In the genomic region with DNA sequence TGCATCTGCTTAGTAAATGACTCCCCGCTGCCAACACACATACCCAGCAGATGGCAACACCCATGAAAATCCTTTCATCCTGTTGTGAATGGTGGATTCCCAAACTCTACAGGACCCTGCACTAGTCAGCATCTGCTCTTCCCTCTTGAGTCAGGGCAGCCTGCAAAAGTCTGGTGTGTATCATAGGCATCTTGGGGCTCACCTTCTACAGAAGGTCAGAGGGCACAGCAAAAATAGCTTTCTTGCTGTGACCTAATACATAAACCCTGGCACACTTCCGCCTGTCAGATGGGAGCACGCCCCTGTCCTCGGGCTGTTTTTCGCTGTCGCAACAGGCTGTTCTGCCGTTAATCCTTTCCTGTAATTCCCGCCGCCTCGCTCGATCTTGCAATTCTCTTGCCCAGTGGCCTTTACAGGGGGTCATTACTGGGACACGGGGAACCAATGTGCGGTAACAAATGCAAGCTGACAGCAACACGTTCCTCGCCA, we compare ENCODE assay signal across 12 cellular contexts. TPM values are rescaled to one million over a fixed set of nuclear protein-coding genes. Genes with fewer than 3 reads are reported as not detected.
A peak's percentile ranks its signal among the peaks of the same experiment; 100 is the strongest.
DNase-seq lines count a peak whose midpoint lies in the region; ATAC-seq, FAIRE-seq and TF ChIP-seq lines count a peak whose summit lies in the region.
"Had no signal": no experiment of that assay in that cellular context is flagged by ENCODE, and none has a peak within 500 bp of the region (broad histone marks: within the 10 kb centered on the region; RNA-seq: fewer than 3 reads in every experiment).

No MANE protein-coding gene starts in this region.

- H3K27me3 Mint-ChIP-seq in activated naive CD8-positive, alpha-beta T cell: no peaks in the 10 kb centered on the region
- no peaks in the 10 kb centered on the region for H3K27me3 Mint-ChIP-seq in activated naive CD8-positive, alpha-beta T cell treated with anti-CD3 and anti-CD28 coated beads, Interleukin-2, amount 50 U/mL, for 24 hours
- H3K27me3 Mint-ChIP-seq in MCF 10A (ENCODE audit: insufficient read depth, unreplicated experiment): no peaks in the 10 kb centered on the region

- no peaks in the 10 kb centered on the region for H3K36me3 ChIP-seq in upper lobe of right lung

- CTCF ChIA-PET in MCF 10A (lab: Yijun Ruan, JAX): interaction anchor here (0.5 to 4.7 kb wide), 22 partner anchors 11 to 1418 kb away, joined by 3 to 49 read pairs (median 4); partner anchors contain the start of gene AGFG1

- 38 to 49% methylated on average over 15 of the region's 15 CpGs for WGBS in lower leg skin, 2 donors

- no peak overlapping the region for H3K4me3 Mint-ChIP-seq in activated naive CD8-positive, alpha-beta T cell
- H3K4me3 Mint-ChIP-seq in activated naive CD8-positive, alpha-beta T cell treated with anti-CD3 and anti-CD28 coated beads, Interleukin-2, amount 50 U/mL, for 24 hours: no peak overlapping the region
- peak overlapping the region; percentile 46 for H3K4me3 Mint-ChIP-seq in MCF 10A (ENCODE audit: unreplicated experiment)

- H3K9me3 ChIP-seq in upper lobe of right lung: no peaks in the 10 kb centered on the region

- H3K4me1 ChIP-seq in upper lobe of right lung: peaks cover 12% of the 10 kb centered on the region
- H3K4me1 ChIP-seq: parathyroid adenoma had no signal

- ATAC-seq in activated naive CD8-positive, alpha-beta T cell treated with anti-CD3 and anti-CD28 coated beads, Interleukin-2, amount 50 U/mL, for 24 hours: no peak
- peak; percentile 84 for ATAC-seq in upper lobe of right lung

- no peak for DNase-seq in activated naive CD8-positive, alpha-beta T cell treated with anti-CD3 and anti-CD28 coated beads, Interleukin-2, amount 50 U/mL, for 24 hours
- DNase-seq in MCF 10A (ENCODE audit: unreplicated experiment) (peak; percentile 98), lower leg skin (ENCODE audit: low spot score in 2 of 2) (peak; percentile 82 to 95), upper lobe of right lung (peak; percentile 86), D721Med (ENCODE audit: insufficient read length, low spot score) (no peak), ACHN (no peak)
- no peak for DNase-seq in activated CD8-positive, alpha-beta memory T cell treated with anti-CD3 and anti-CD28 coated beads, Interleukin-2, amount 50 U/mL, for 48 hours
- DNase-seq: amygdala; MM.1S; stimulated activated naive CD4-positive, alpha-beta T cell treated with Interleukin-2 at 50 U/mL for 16 hours had no signal

- no peak for FAIRE-seq in D721Med (lab: Jason Lieb, UNC)

- no TSS peak for BruUV-seq in MCF 10A (replicated peaks; lab: Mats Ljungman, UMichigan)

- H3K27ac Mint-ChIP-seq in activated naive CD8-positive, alpha-beta T cell: peak overlapping the region; percentile 8
- H3K27ac Mint-ChIP-seq in activated naive CD8-positive, alpha-beta T cell treated with anti-CD3 and anti-CD28 coated beads, Interleukin-2, amount 50 U/mL, for 24 hours: no peak overlapping the region
- H3K27ac Mint-ChIP-seq in MCF 10A (ENCODE audit: low read depth, unreplicated experiment): peak overlapping the region; percentile 38

- no peaks in the 10 kb centered on the region for H3K9me3 Mint-ChIP-seq in activated naive CD8-positive, alpha-beta T cell (ENCODE audit: low read depth)
- H3K9me3 Mint-ChIP-seq in activated naive CD8-positive, alpha-beta T cell treated with anti-CD3 and anti-CD28 coated beads, Interleukin-2, amount 50 U/mL, for 24 hours: no peaks in the 10 kb centered on the region
- no peaks in the 10 kb centered on the region for H3K9me3 Mint-ChIP-seq in MCF 10A (ENCODE audit: unreplicated experiment)

- POLR2A ChIA-PET in MCF 10A (lab: Yijun Ruan, JAX): interaction anchor here (0.5 to 4.5 kb wide), 16 partner anchors 8 to 1192 kb away, joined by 3 to 42 read pairs (median 4); partner anchors contain the start of gene TM4SF20

- H3K4me1 Mint-ChIP-seq in activated naive CD8-positive, alpha-beta T cell (ENCODE audit: low read depth): peaks cover 71% of the 10 kb centered on the region
- H3K4me1 Mint-ChIP-seq in activated naive CD8-positive, alpha-beta T cell treated with anti-CD3 and anti-CD28 coated beads, Interleukin-2, amount 50 U/mL, for 24 hours: peaks cover 76% of the 10 kb centered on the region
- peaks cover 52% of the 10 kb centered on the region for H3K4me1 Mint-ChIP-seq in MCF 10A (ENCODE audit: insufficient read depth, unreplicated experiment)

- in situ Hi-C loops in ACHN (cut with HindIII; ENCODE audit: low pct_ligation_motif_present, low pct_unique_long_range_greater_than_20kb, low sequenced_read_pairs): no loop called here

- H3K27ac ChIP-seq in upper lobe of right lung: peak overlapping the region; percentile 65
- H3K27ac ChIP-seq: parathyroid adenoma had no signal

- no peak for TF ChIP-seq POLR2A in lower leg skin (IDR thresholded peaks at IDR 0.05)

- H3K27me3 ChIP-seq in upper lobe of right lung: no peaks in the 10 kb centered on the region

- intact Hi-C loops in MCF 10A (cut with micrococcal nuclease) (loop anchor here (2.0 to 10.0 kb wide), 5 partner anchors 41 to 1250 kb away; partner anchors contain the start of gene AGFG1), lower leg skin (cut with DNase I; ENCODE audit: low total_unique reads) (loop anchor here (10.0 kb wide), 1 partner anchor 357 kb away; no protein-coding TSS in a partner anchor), upper lobe of right lung (cut with DNase I) (no loop called here)

- TF ChIP-seq CTCF in MCF 10A (IDR thresholded peaks at IDR 0.05; ENCODE audit: unreplicated experiment): no peak
- TF ChIP-seq CTCF in lower leg skin (IDR thresholded peaks at IDR 0.05): no peak
- no peak for TF ChIP-seq CTCF in upper lobe of right lung (IDR thresholded peaks at IDR 0.05)
- no peak for TF ChIP-seq CTCF in D721Med (IDR thresholded peaks at IDR 0.05; ENCODE audit: insufficient read depth, missing control alignments)

- H3K36me3 Mint-ChIP-seq in activated naive CD8-positive, alpha-beta T cell: no peaks in the 10 kb centered on the region
- H3K36me3 Mint-ChIP-seq in activated naive CD8-positive, alpha-beta T cell treated with anti-CD3 and anti-CD28 coated beads, Interleukin-2, amount 50 U/mL, for 24 hours (ENCODE audit: low read depth): no peaks in the 10 kb centered on the region
- no peaks in the 10 kb centered on the region for H3K36me3 Mint-ChIP-seq in MCF 10A (ENCODE audit: insufficient read depth, unreplicated experiment)

- no peak overlapping the region for H3K4me3 ChIP-seq in lower leg skin (ENCODE audit: low read depth, poor library complexity, severe bottlenecking)
- no peak overlapping the region for H3K4me3 ChIP-seq in upper lobe of right lung

RNA-seq across cellular contexts. Expression of gene SCYGR1, which starts 19.9 kb away (rescaled TPM):
- not detected in 2 replicates for total RNA-seq in MCF 10A (2022)
- not detected for total RNA-seq in lower leg skin
- total RNA-seq in upper lobe of right lung: not detected

RNA-seq across cellular contexts. Expression of gene TM4SF20, which starts 28.5 kb away (rescaled TPM):
- not detected in 2 replicates for total RNA-seq in MCF 10A (2022)
- not detected for total RNA-seq in lower leg skin
- total RNA-seq in upper lobe of right lung: not detected

Comparison
In these comparisons a context has a peak if more than half of its experiments do, and no peak if none do; other contexts are left out.
1. DNase-seq: peak in MCF 10A (single experiment), lower leg skin (2 of 2) and upper lobe of right lung (single experiment); none in activated naive CD8-positive, alpha-beta T cell treated with anti-CD3 and anti-CD28 coated beads, Interleukin-2, amount 50 U/mL, for 24 hours (single experiment), activated CD8-positive, alpha-beta memory T cell treated with anti-CD3 and anti-CD28 coated beads, Interleukin-2, amount 50 U/mL, for 48 hours (single experiment), D721Med (single experiment) and ACHN (single experiment).